In genomic region chr10:6098156-6098555, GRCh38 we compare ENCODE assay signal across 28 cellular contexts. TPM values are rescaled to one million over a fixed set of nuclear protein-coding genes. Genes with fewer than 3 reads are reported as not detected.
"Had no signal": no experiment of that assay in that cellular context is flagged by ENCODE, and none has a peak within 500 bp of the region (broad histone marks: within the 10 kb centered on the region; RNA-seq: fewer than 3 reads in every experiment).

No MANE protein-coding gene starts in this region.

- H3K27ac ChIP-seq: pancreas, psoas muscle, right atrium auricular region, skin epidermis, thoracic aorta, upper lobe of left lung had no signal

- H3K27me3 ChIP-seq: pancreas, right atrium auricular region, upper lobe of left lung had no signal

- H3K27me3 Mint-ChIP-seq: activated CD4-positive, alpha-beta T cell treated with anti-CD3 and anti-CD28 coated beads, Interleukin-2, amount 10 ng/mL, durations not matched to agents 7 days and 5 days; brain; stimulated activated memory B cell treated with anti-CD40 and anti-IgM and Interleukin-4, amounts not matched to agents 10 μg/mL and 1 μg/mL and 100 μg/mL, for 72 hours had no signal

- FAIRE-seq: endometrium, keratinocyte, pancreas had no signal

- H3K9me3 Mint-ChIP-seq: activated CD4-positive, alpha-beta T cell treated with anti-CD3 and anti-CD28 coated beads, Interleukin-2, amount 10 ng/mL, durations not matched to agents 7 days and 5 days; brain; nephron progenitor cell; stimulated activated memory B cell treated with anti-CD40 and anti-IgM and Interleukin-4, amounts not matched to agents 10 μg/mL and 1 μg/mL and 100 μg/mL, for 72 hours had no signal

- H3K4me3 ChIP-seq: pancreas, psoas muscle, right atrium auricular region, skin epidermis, thoracic aorta, upper lobe of left lung had no signal

- H3K4me3 Mint-ChIP-seq: activated CD4-positive, alpha-beta T cell treated with anti-CD3 and anti-CD28 coated beads, Interleukin-2, amount 10 ng/mL, durations not matched to agents 7 days and 5 days; brain; nephron progenitor cell; stimulated activated memory B cell treated with anti-CD40 and anti-IgM and Interleukin-4, amounts not matched to agents 10 μg/mL and 1 μg/mL and 100 μg/mL, for 72 hours had no signal

- DNase-seq: activated CD4-positive, alpha-beta T cell treated with anti-CD3 and anti-CD28 coated beads, Interleukin-2, amount 10 ng/mL, durations not matched to agents 7 days and 5 days; activated CD4-positive, CD25-positive, alpha-beta regulatory T cell; activated CD8-positive, alpha-beta memory T cell treated with anti-CD3 and anti-CD28 coated beads for 24 hours; activated CD8-positive, alpha-beta memory T cell treated with anti-CD3 and anti-CD28 coated beads, Interleukin-2, amount 50 U/mL, for 4 hours; activated effector memory CD4-positive, alpha-beta T cell treated with Interleukin-2 at 50 U/mL for 16 hours; activated naive CD4-positive, alpha-beta T cell treated with anti-CD3 and anti-CD28 coated beads, Interleukin-2, amount 50 U/mL, for 16 hours; activated T-cell treated with anti-CD3 and anti-CD28 coated beads, Interleukin-2, amount 50 U/mL, for 48 hours; aorta; erythroblast; foreskin fibroblast; left colon; mesenchymal stem cell; nephron progenitor cell; pancreas; psoas muscle; stimulated activated CD4-positive, alpha-beta T cell treated with anti-CD3 and anti-CD28 coated beads, Interleukin-1b, Interleukin-23, amount 100 ng/mL, for 48 hours; T-helper 1 cell; upper lobe of left lung had no signal

- H3K27ac Mint-ChIP-seq: stimulated activated memory B cell treated with anti-CD40 and anti-IgM and Interleukin-4, amounts not matched to agents 10 μg/mL and 1 μg/mL and 100 μg/mL, for 72 hours had no signal

- ATAC-seq: left colon; pancreas; psoas muscle; stimulated activated memory B cell treated with anti-CD40 and anti-IgM and Interleukin-4, amounts not matched to agents 10 μg/mL and 1 μg/mL and 100 μg/mL, for 72 hours had no signal

- H3K9me3 ChIP-seq: pancreas, psoas muscle, right atrium auricular region, thoracic aorta, upper lobe of left lung had no signal

- H3K4me1 ChIP-seq: pancreas had no signal

RNA-seq across cellular contexts. Expression of gene IL2RA, which starts 36.0 kb away (rescaled TPM):
- total RNA-seq: chondrocyte, fibroblast of lung, myocyte had no signal
- polyA plus RNA-seq: fibroblast of lung, keratinocyte had no signal
